In genomic region chr7:155755026-155755425, GRCh38 we compare ENCODE assay signal across 22 cellular contexts. TPM values are rescaled to one million over a fixed set of nuclear protein-coding genes. Genes with fewer than 3 reads are reported as not detected.
"Had no signal": no experiment of that assay in that cellular context is flagged by ENCODE, and none has a peak within 500 bp of the region (broad histone marks: within the 10 kb centered on the region; RNA-seq: fewer than 3 reads in every experiment).

No MANE protein-coding gene starts in this region.

- H3K27ac Mint-ChIP-seq: activated CD8-positive, alpha-beta T cell treated with anti-CD3 and anti-CD28 coated beads for 36 hours; natural killer cell treated with Interleukin-12 subunit alpha and Interleukin-12 subunit beta and Interleukin-15 and Interleukin-18, amount 100 ng/mL, for 72 hours had no signal

- H3K4me1 ChIP-seq: prostate gland had no signal

- H3K4me3 ChIP-seq: esophagus muscularis mucosa, lung, prostate gland, spleen, upper lobe of left lung had no signal

- FAIRE-seq: endometrium had no signal

- H3K27me3 ChIP-seq: esophagus muscularis mucosa, spleen, upper lobe of left lung had no signal

- H3K9me3 Mint-ChIP-seq: activated CD8-positive, alpha-beta T cell treated with anti-CD3 and anti-CD28 coated beads for 36 hours; immature natural killer cell; natural killer cell treated with Interleukin-12 subunit alpha and Interleukin-12 subunit beta and Interleukin-15 and Interleukin-18, amount 100 ng/mL, for 72 hours had no signal

- ATAC-seq: activated CD8-positive, alpha-beta T cell treated with anti-CD3 and anti-CD28 coated beads for 36 hours; sciatic nerve had no signal

- H3K27ac ChIP-seq: esophagus muscularis mucosa, prostate gland, upper lobe of left lung, VCaP had no signal

- H3K27me3 Mint-ChIP-seq: activated CD8-positive, alpha-beta T cell treated with anti-CD3 and anti-CD28 coated beads for 36 hours; natural killer cell treated with Interleukin-12 subunit alpha and Interleukin-12 subunit beta and Interleukin-15 and Interleukin-18, amount 100 ng/mL, for 72 hours had no signal

- H3K4me3 Mint-ChIP-seq: activated CD8-positive, alpha-beta T cell treated with anti-CD3 and anti-CD28 coated beads for 36 hours; natural killer cell treated with Interleukin-12 subunit alpha and Interleukin-12 subunit beta and Interleukin-15 and Interleukin-18, amount 100 ng/mL, for 72 hours had no signal

- DNase-seq: activated CD4-positive, alpha-beta T cell treated with anti-CD3 and anti-CD28 coated beads for 4 hours; activated CD8-positive, alpha-beta memory T cell treated with anti-CD3 and anti-CD28 coated beads, Interleukin-2, amount 50 U/mL, for 48 hours; activated CD8-positive, alpha-beta T cell treated with anti-CD3 and anti-CD28 coated beads for 36 hours; activated naive CD4-positive, alpha-beta T cell treated with anti-CD3 and anti-CD28 coated beads, Interleukin-2, amount 50 U/mL, for 16 hours; glutamatergic neuron; immature natural killer cell; nucleus accumbens; spleen; stimulated activated CD4-positive, alpha-beta T cell treated with anti-CD3 and anti-CD28 coated beads, Interleukin-1b, Interleukin-23, amount 100 ng/mL, for 48 hours; stimulated activated naive CD4-positive, alpha-beta T cell; substantia nigra; T1000; upper lobe of left lung had no signal

- H3K36me3 ChIP-seq: prostate gland had no signal

- H3K9me3 ChIP-seq: esophagus muscularis mucosa, prostate gland, spleen, upper lobe of left lung had no signal

RNA-seq across cellular contexts. Expression of gene SHH, which starts 57.2 kb away (rescaled TPM):
- total RNA-seq: activated CD8-positive, alpha-beta T cell treated with anti-CD3 and anti-CD28 coated beads for 36 hours; chondrocyte; esophagus muscularis mucosa; fibroblast of villous mesenchyme; natural killer cell treated with Interleukin-12 subunit alpha and Interleukin-12 subunit beta and Interleukin-15 and Interleukin-18, amount 100 ng/mL, for 72 hours; spleen had no signal
